10 cellular contexts compared by ENCODE assay signal in genomic region chr17:77438241-77439204, GRCh38.
DNase-seq lines count a peak whose midpoint lies in the region; ATAC-seq and TF ChIP-seq lines count a peak whose summit lies in the region.
"Had no signal": no experiment of that assay in that cellular context is flagged by ENCODE, and none has a peak within 500 bp of the region (broad histone marks: within the 10 kb centered on the region; RNA-seq: fewer than 3 reads in every experiment).

No MANE protein-coding gene starts in this region.

- H3K23ac ChIP-seq in mesendoderm (ENCODE audit: low read length), result peak overlapping the region; percentile 66

- peaks cover 99% of the 10 kb centered on the region for H3K4me1 Mint-ChIP-seq in stimulated activated naive CD8-positive, alpha-beta T cell treated with anti-CD3 and anti-CD28 coated beads, Interleukin-15, Interleukin-2, amounts not matched to agents 100 ng/mL and 50 ng/mL, for 24 hours (ENCODE audit: low read depth)
- H3K4me1 Mint-ChIP-seq in activated CD4-positive, alpha-beta memory T cell treated with anti-CD3 and anti-CD28 coated beads, Interleukin-2, amount 10 ng/mL, durations not matched to agents 7 days and 5 days, result peaks cover 96% of the 10 kb centered on the region

- POLR2A ChIA-PET in activated CD4-positive, alpha-beta memory T cell treated with anti-CD3 and anti-CD28 coated beads, Interleukin-2, amount 10 ng/mL, durations not matched to agents 7 days and 5 days (lab: Charles Lee), result interaction anchor here (0.7 to 8.7 kb wide), 11 partner anchors 10 to 106 kb away, joined by 3 to 164 read pairs (median 5); no protein-coding TSS in a partner anchor

- H2BK15ac ChIP-seq in mesendoderm (replicated peaks; ENCODE audit: low read depth), result no peak overlapping the region

- no peak overlapping the region for H2BK5ac ChIP-seq in mesendoderm (ENCODE audit: low read length)

- H2AK5ac ChIP-seq in mesendoderm (ENCODE audit: low read length), result no peak overlapping the region

- no peak overlapping the region for H3K4me2 ChIP-seq in mesendoderm (ENCODE audit: low read length)

- no CpG with 5 or more reads among the region's 14 CpGs for WGBS in mesendoderm (ENCODE audit: extremely low coverage, insufficient coverage, low lambda C conversion rate)

- no peaks in the 10 kb centered on the region for H3K36me3 Mint-ChIP-seq in stimulated activated naive CD8-positive, alpha-beta T cell treated with anti-CD3 and anti-CD28 coated beads, Interleukin-15, Interleukin-2, amounts not matched to agents 100 ng/mL and 50 ng/mL, for 24 hours (ENCODE audit: low read depth)
- peaks cover 36% of the 10 kb centered on the region for H3K36me3 Mint-ChIP-seq in activated CD4-positive, alpha-beta memory T cell treated with anti-CD3 and anti-CD28 coated beads, Interleukin-2, amount 10 ng/mL, durations not matched to agents 7 days and 5 days (ENCODE audit: low read depth)

- peak overlapping the region; percentile 30 for H3K56ac ChIP-seq in mesendoderm (ENCODE audit: low read length)

- CTCF ChIA-PET in activated CD4-positive, alpha-beta memory T cell treated with anti-CD3 and anti-CD28 coated beads, Interleukin-2, amount 10 ng/mL, durations not matched to agents 7 days and 5 days (lab: Charles Lee), result interaction anchor here (1.2 to 3.5 kb wide), 4 partner anchors 9 to 47 kb away, joined by 3 to 35 read pairs (median 4); no protein-coding TSS in a partner anchor

- peaks cover 36% of the 10 kb centered on the region for H3K79me2 ChIP-seq in mesendoderm (ENCODE audit: control insufficient read depth, insufficient read depth, low read length)

- H3K36me3 ChIP-seq in mesendoderm (ENCODE audit: control insufficient read depth, insufficient read depth, low read length), result no peaks in the 10 kb centered on the region
- H3K36me3 ChIP-seq: right atrium auricular region had no signal

- peaks cover 47% of the 10 kb centered on the region for H3K79me1 ChIP-seq in mesendoderm (ENCODE audit: low read length)

- no peak for ATAC-seq in stimulated activated naive CD8-positive, alpha-beta T cell treated with anti-CD3 and anti-CD28 coated beads, Interleukin-15, Interleukin-2, amounts not matched to agents 100 U/mL and 50 U/mL, for 24 hours

- peaks cover 12% of the 10 kb centered on the region for H3K4me1 ChIP-seq in mesendoderm (ENCODE audit: control insufficient read depth, low read depth, low read length)

- H3K27ac ChIP-seq in mesendoderm (ENCODE audit: low read depth, low read length), result no peak overlapping the region

- no peak for TF ChIP-seq CTCF in foreskin fibroblast (IDR thresholded peaks at IDR 0.05; ENCODE audit: low read depth, low read length)

- H3K4me3 Mint-ChIP-seq in stimulated activated naive CD8-positive, alpha-beta T cell treated with anti-CD3 and anti-CD28 coated beads, Interleukin-15, Interleukin-2, amounts not matched to agents 100 ng/mL and 50 ng/mL, for 24 hours, result peak overlapping the region; percentile 37
- H3K4me3 Mint-ChIP-seq in activated CD4-positive, alpha-beta memory T cell treated with anti-CD3 and anti-CD28 coated beads, Interleukin-2, amount 10 ng/mL, durations not matched to agents 7 days and 5 days, result peak overlapping the region; percentile 29

- DNase-seq in stimulated activated naive CD8-positive, alpha-beta T cell treated with anti-CD3 and anti-CD28 coated beads, Interleukin-15, Interleukin-2, amounts not matched to agents 100 U/mL and 50 U/mL, for 24 hours, result no peak
- DNase-seq in activated CD4-positive, alpha-beta memory T cell treated with anti-CD3 and anti-CD28 coated beads, Interleukin-2, amount 10 ng/mL, durations not matched to agents 7 days and 5 days, result no peak
- DNase-seq in mesendoderm, result no peak
- DNase-seq in DMS53 (lab: John Stamatoyannopoulos, UW), result no peak
- DNase-seq in foreskin fibroblast, result no peak
- no peak for DNase-seq in ecto neural progenitor cell (ENCODE audit: low spot score)
- DNase-seq in AG20443 (ENCODE audit: low spot score), result no peak
- DNase-seq: effector CD4-positive, alpha-beta T cell had no signal

- no peaks in the 10 kb centered on the region for H3K27me3 ChIP-seq in mesendoderm (ENCODE audit: insufficient read depth, low read length, poor library complexity)
- H3K27me3 ChIP-seq: right atrium auricular region had no signal

- H4K5ac ChIP-seq in mesendoderm (ENCODE audit: low read length), result no peak overlapping the region

- no peaks in the 10 kb centered on the region for H3K9me3 Mint-ChIP-seq in stimulated activated naive CD8-positive, alpha-beta T cell treated with anti-CD3 and anti-CD28 coated beads, Interleukin-15, Interleukin-2, amounts not matched to agents 100 ng/mL and 50 ng/mL, for 24 hours
- no peaks in the 10 kb centered on the region for H3K9me3 Mint-ChIP-seq in activated CD4-positive, alpha-beta memory T cell treated with anti-CD3 and anti-CD28 coated beads, Interleukin-2, amount 10 ng/mL, durations not matched to agents 7 days and 5 days

- no peak overlapping the region for H2BK120ac ChIP-seq in mesendoderm (ENCODE audit: low read depth, low read length)

- no peak overlapping the region for H3K18ac ChIP-seq in mesendoderm (ENCODE audit: low read length)

- no peak overlapping the region for H4K8ac ChIP-seq in mesendoderm (ENCODE audit: low read depth, low read length)

- no peak overlapping the region for H3K9ac ChIP-seq in mesendoderm (ENCODE audit: low read length)

- H3K27me3 Mint-ChIP-seq in stimulated activated naive CD8-positive, alpha-beta T cell treated with anti-CD3 and anti-CD28 coated beads, Interleukin-15, Interleukin-2, amounts not matched to agents 100 ng/mL and 50 ng/mL, for 24 hours, result no peaks in the 10 kb centered on the region
- no peaks in the 10 kb centered on the region for H3K27me3 Mint-ChIP-seq in activated CD4-positive, alpha-beta memory T cell treated with anti-CD3 and anti-CD28 coated beads, Interleukin-2, amount 10 ng/mL, durations not matched to agents 7 days and 5 days

- peak overlapping the region; percentile 79 for H3K27ac Mint-ChIP-seq in stimulated activated naive CD8-positive, alpha-beta T cell treated with anti-CD3 and anti-CD28 coated beads, Interleukin-15, Interleukin-2, amounts not matched to agents 100 ng/mL and 50 ng/mL, for 24 hours
- peak overlapping the region; percentile 96 for H3K27ac Mint-ChIP-seq in activated CD4-positive, alpha-beta memory T cell treated with anti-CD3 and anti-CD28 coated beads, Interleukin-2, amount 10 ng/mL, durations not matched to agents 7 days and 5 days

- no peak overlapping the region for H3K4me3 ChIP-seq in mesendoderm (ENCODE audit: low read length)
- no peak overlapping the region for H3K4me3 ChIP-seq in foreskin fibroblast (ENCODE audit: low read depth in 1 of 2, low read length in 2 of 2)
- H3K4me3 ChIP-seq: right atrium auricular region had no signal

- H3K4ac ChIP-seq in mesendoderm (ENCODE audit: low read depth, low read length), result no peak overlapping the region
